In the genomic region with DNA sequence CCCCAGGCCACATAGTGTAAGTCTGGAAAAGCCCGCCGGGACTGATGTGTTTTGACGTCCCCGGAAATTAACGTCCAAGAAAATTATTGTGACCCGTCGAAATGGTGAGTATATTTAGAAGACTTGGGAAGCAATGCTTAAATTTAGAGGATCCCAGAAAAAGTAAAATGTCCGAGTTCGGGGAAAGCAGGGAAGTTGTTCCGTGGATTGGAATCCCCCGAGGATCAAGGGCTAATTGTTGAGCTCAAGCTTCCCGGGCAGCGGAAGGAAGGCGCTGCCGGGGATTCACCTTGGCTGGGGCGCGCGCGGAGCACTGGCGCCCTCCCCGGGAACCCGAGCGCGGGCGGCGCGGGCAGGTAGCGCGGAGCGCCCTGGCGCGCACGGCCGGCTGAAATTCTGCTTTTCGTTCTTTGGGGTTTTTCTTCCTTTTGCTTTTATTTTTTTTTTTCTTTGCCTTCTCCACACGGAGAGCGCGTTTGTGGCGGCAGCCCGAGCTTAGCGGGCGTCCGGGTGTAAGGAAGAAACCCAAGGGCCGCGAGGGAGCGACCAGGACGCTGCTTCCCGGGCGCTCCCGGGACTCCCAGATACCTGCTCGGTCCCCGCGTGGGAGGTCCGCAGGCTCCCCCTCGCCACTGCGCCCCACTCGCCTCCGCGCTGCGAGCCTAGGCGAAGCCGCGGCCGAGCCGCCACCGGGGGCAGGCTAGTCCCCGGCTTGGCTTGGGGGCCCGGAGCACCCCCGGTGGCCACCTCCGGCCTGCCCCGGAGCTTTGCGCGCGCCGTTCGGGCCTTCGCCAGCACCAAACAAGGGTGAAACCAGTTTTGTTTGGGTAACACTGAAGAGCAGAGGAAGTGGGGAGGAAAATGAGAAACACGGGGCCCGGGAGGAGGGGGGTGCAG, we compare ENCODE assay signal across 12 cellular contexts. TPM values are rescaled to one million over a fixed set of nuclear protein-coding genes. Genes with fewer than 3 reads are reported as not detected.
DNase-seq lines count a peak whose midpoint lies in the region; FAIRE-seq and TF ChIP-seq lines count a peak whose summit lies in the region.
"Had no signal": no experiment of that assay in that cellular context is flagged by ENCODE, and none has a peak within 500 bp of the region (broad histone marks: within the 10 kb centered on the region; RNA-seq: fewer than 3 reads in every experiment).

No MANE protein-coding gene starts in this region.

- peaks cover 2% of the 10 kb centered on the region; the same call in 1 of the 2 replicates for H3K23me2 ChIP-seq in H1 (ENCODE audit: low read depth, low read length)

- H4K20me1 ChIP-seq in H1 (replicated peaks in 1 of 2; ENCODE audit: control insufficient read depth in 1 of 2, insufficient read depth in 2 of 2, low read length in 2 of 2) = peaks cover 10 to 18% of the 10 kb centered on the region in 2 experiments

- H3K36me3 ChIP-seq in H1 (ENCODE audit: control insufficient read depth in 2 of 4, insufficient read depth in 4 of 4, low read length in 3 of 4) = peaks cover 0 to 3% (median 0%) of the 10 kb centered on the region in 4 experiments; a peak in 1 of 8 replicates

- H2BK12ac ChIP-seq in H1 (ENCODE audit: low read depth, low read length) = no peak overlapping the region

- TF ChIP-seq CTCF in HFFc6 (IDR thresholded peaks at IDR 0.05) (0 out of 2 replicates have a peak, but pooled peaks have one; percentile 31), H1 (IDR thresholded peaks at IDR 0.05; ENCODE audit: control extremely low read depth in 1 of 3, insufficient read depth in 1 of 3, low read depth in 1 of 3, low read length in 3 of 3) (peak in 1 of 3 experiments; percentile 32; a peak in 1 of 4 replicates), progenitor cell of endocrine pancreas (IDR thresholded peaks at IDR 0.05; ENCODE audit: unreplicated experiment) (peak; percentile 44)

- H3K27me3 ChIP-seq in H1 (replicated peaks in 1 of 4; ENCODE audit: control insufficient read depth in 3 of 4, extremely low read depth in 1 of 4, insufficient read depth in 3 of 4, low read length in 3 of 4) = peaks cover 90 to 99% (median 98%) of the 10 kb centered on the region in 4 experiments

- H2BK120ac ChIP-seq in H1 (replicated peaks; ENCODE audit: low read depth, low read length) = no peak overlapping the region

- no peak for TF ChIP-seq EP300 in H1 (IDR thresholded peaks at IDR 0.05; ENCODE audit: borderline replicate concordance in 1 of 2, low read depth in 2 of 2, low read length in 2 of 2)

- WGBS in H1 (ENCODE audit: extremely low coverage in 1 of 2, insufficient coverage in 1 of 2, insufficient read length in 1 of 2, insufficient replicate concordance in 2 of 2, low coverage in 1 of 2, low lambda C conversion rate in 2 of 2, missing lambda C conversion rate in 1 of 2), 2 experiments = 6% methylated on average over 55 of the region's 79 CpGs; no CpG with 5 or more reads in 1 of the 2 experiments

- no peak overlapping the region for H3K27ac ChIP-seq in H1 (ENCODE audit: low read depth, low read length)

- H3K27me3 Mint-ChIP-seq in HFFc6 (ENCODE audit: insufficient read depth) = peaks cover 54% of the 10 kb centered on the region
- H3K27me3 Mint-ChIP-seq in progenitor cell of endocrine pancreas = peaks cover 70% of the 10 kb centered on the region

- peak overlapping the region in 1 of 4 experiments; percentile 47; a peak in 3 of 8 replicates for H3K4me3 ChIP-seq in H1 (ENCODE audit: extremely low read depth in 1 of 4, insufficient read depth in 2 of 4, low read depth in 3 of 4, low read length in 4 of 4)

- no peaks in the 10 kb centered on the region for H3K9me3 ChIP-seq in H1 (ENCODE audit: insufficient read depth in 2 of 2, low read depth in 1 of 2, low read length in 1 of 2)

- H2BK5ac ChIP-seq in H1 (ENCODE audit: low read depth, low read length) = no peak overlapping the region

- H3K27ac Mint-ChIP-seq in HFFc6 = no peak overlapping the region
- H3K27ac Mint-ChIP-seq in progenitor cell of endocrine pancreas = peak overlapping the region; percentile 33

- no peak overlapping the region for H2BK15ac ChIP-seq in H1 (ENCODE audit: low read length)

- POLR2A ChIA-PET in H1 (lab: Charles Lee; ENCODE audit: partially characterized antibody) = interaction anchor here (0.7 kb wide), 3 partner anchors 174 to 302 kb away, joined by 3 read pairs; no protein-coding TSS in a partner anchor

- no peak overlapping the region for H3K23ac ChIP-seq in H1 (ENCODE audit: insufficient read length)

- H2AFZ ChIP-seq in H1 (ENCODE audit: low read length) = no peak overlapping the region

- no peak overlapping the region for H3K9ac ChIP-seq in H1 (replicated peaks in 1 of 4; ENCODE audit: extremely low read depth in 1 of 4, low read depth in 3 of 4, low read length in 3 of 4)

- TF ChIP-seq RAD21 in H1 (IDR thresholded peaks at IDR 0.05 in 1 of 2, conservative IDR thresholded peaks at IDR 0.05 in 1 of 2; ENCODE audit: low read depth in 2 of 2, low read length in 2 of 2) = peak in 1 of 2 experiments; percentile 30; a peak in 2 of 4 replicates

- H2BK20ac ChIP-seq in H1 (ENCODE audit: low read length) = no peak overlapping the region

- peaks cover 0 to 12% (median 7%) of the 10 kb centered on the region in 4 experiments; a peak in 6 of 7 replicates for H3K4me1 ChIP-seq in H1 (replicated peaks in 1 of 4; ENCODE audit: control insufficient read depth in 3 of 4, insufficient read depth in 4 of 4, low read length in 3 of 4)

- no peak overlapping the region for H4K91ac ChIP-seq in H1 (replicated peaks; ENCODE audit: insufficient read length, low read length)

- H2AK5ac ChIP-seq in H1 (ENCODE audit: low read depth, low read length) = no peak overlapping the region

- H3K18ac ChIP-seq in H1 (ENCODE audit: extremely low read depth, low read length) = no peak overlapping the region

- DNase-seq in NCI-H1417 (lab: John Stamatoyannopoulos, UW) (peak in 2 of 3 experiments; percentile 54 to 60), NCI-H1417 treated with DMSO at 0.1 percent for 48 hours (lab: John Stamatoyannopoulos, UW) (no peak), HFFc6 (no peak), H1 (ENCODE audit: low read depth in 1 of 2, low spot score in 2 of 2) (no peak), progenitor cell of endocrine pancreas (ENCODE audit: low spot score, unreplicated experiment) (no peak), activated gamma-delta T cell treated with Interleukin-2 at 50 U/mL for 16 hours (no peak), DMS53 (lab: John Stamatoyannopoulos, UW) (no peak), NCI-H2029 (lab: John Stamatoyannopoulos, UW) (no peak)
- DNase-seq: activated CD8-positive, alpha-beta memory T cell treated with anti-CD3 and anti-CD28 coated beads, Interleukin-2, amount 50 U/mL, for 48 hours had no signal

- H3K4ac ChIP-seq in H1 (replicated peaks; ENCODE audit: insufficient read length, low read depth, low read length) = no peak overlapping the region

- H3K4me1 Mint-ChIP-seq in HFFc6 (ENCODE audit: low read depth) (peaks cover 15% of the 10 kb centered on the region), progenitor cell of endocrine pancreas (ENCODE audit: low read depth) (peaks cover 10% of the 10 kb centered on the region)

- CTCF ChIA-PET in H1 (lab: Charles Lee; ENCODE audit: partially characterized antibody) = interaction anchor here (0.9 to 12.3 kb wide), 9 partner anchors 7 to 443 kb away, joined by 3 to 170 read pairs (median 5); no protein-coding TSS in a partner anchor

- H3K4me3 Mint-ChIP-seq in HFFc6 (no peak overlapping the region), progenitor cell of endocrine pancreas (ENCODE audit: low read depth) (peak overlapping the region; percentile 91)

- H3K56ac ChIP-seq in H1 (replicated peaks; ENCODE audit: insufficient read length, low read depth, low read length) = no peak overlapping the region

- no peak overlapping the region for H3K14ac ChIP-seq in H1 (ENCODE audit: insufficient read length)

- no peaks in the 10 kb centered on the region for H3K79me1 ChIP-seq in H1 (ENCODE audit: low read depth, low read length)

- H4K5ac ChIP-seq in H1 (ENCODE audit: insufficient read length, low read depth, low read length) = no peak overlapping the region

- H3K36me3 Mint-ChIP-seq in HFFc6 (ENCODE audit: low read depth) (no peaks in the 10 kb centered on the region), progenitor cell of endocrine pancreas (ENCODE audit: insufficient read depth) (peaks cover 3% of the 10 kb centered on the region)

- FAIRE-seq in H1 (lab: Jason Lieb, UNC) = no peak
- FAIRE-seq: A204.1 had no signal

- H3K4me2 ChIP-seq in H1 (ENCODE audit: insufficient read depth in 1 of 2, low read depth in 2 of 2, low read length in 2 of 2) = peak overlapping the region; percentile 43 to 53; a peak in 3 of 4 replicates

- no peaks in the 10 kb centered on the region for H3K79me2 ChIP-seq in H1 (ENCODE audit: control insufficient read depth in 1 of 2, insufficient read depth in 2 of 2, low read length in 2 of 2)

- TF ChIP-seq POLR2A in H1 (IDR thresholded peaks at IDR 0.05; ENCODE audit: control extremely low read depth in 1 of 2, low read depth in 2 of 2, low read length in 2 of 2) = no peak

- H3K9me3 Mint-ChIP-seq in HFFc6 (no peaks in the 10 kb centered on the region), progenitor cell of endocrine pancreas (ENCODE audit: low read depth) (no peaks in the 10 kb centered on the region)

- H4K8ac ChIP-seq in H1 (ENCODE audit: extremely low read depth, insufficient read depth, low read length) = no peak overlapping the region

RNA-seq across cellular contexts. Expression of gene IGF2, which starts 4.7 kb away (rescaled TPM):
- 1 to 10 TPM in 5 of 6 experiments, under 1 TPM in 1; 0.90 to 2.6 (median 2.0) TPM for total RNA-seq in HFFc6 (2021; fragmentation: NEBNext Ultra II Directional; extraction: Animal tissue kit (Norgen Biotek cat#: 25700))
- total RNA-seq in H1 (2021; fragmentation: NEBNext Ultra II Directional; extraction: Animal tissue kit (Norgen Biotek cat#: 25700)) = 1.3 and 1.5 TPM in 2 replicates
- polyA plus RNA-seq in H1 (2011; rRNA removed) = 0.74 and 2.0 TPM in 2 replicates
- 1.1 TPM for polyA plus RNA-seq in H1 (2011; cell fraction: cytosol; rRNA removed)
- 0.37 TPM for polyA plus RNA-seq in H1 (2011; cell fraction: nucleus; rRNA removed)
- 1.6 to 3.2 TPM (median 2.7 TPM) in 4 replicates for polyA plus RNA-seq in H1 (2012, experiment 1 of 2)
- polyA plus RNA-seq in H1 (2012, experiment 2 of 2) = 1.00 TPM
- polyA plus RNA-seq in H1 (2013, experiment 1 of 2) = 2.0 TPM
- 2.6 TPM for polyA plus RNA-seq in H1 (2013, experiment 2 of 2)
- polyA minus RNA-seq in H1 (2011; rRNA and poly(A)+ RNA removed) = 0.20 and 0.57 TPM in 2 replicates
- polyA minus RNA-seq in H1 (2011; cell fraction: cytosol; rRNA and poly(A)+ RNA removed) = 0.88 TPM
- 0.70 TPM for polyA minus RNA-seq in H1 (2011; cell fraction: nucleus; rRNA and poly(A)+ RNA removed)
- total RNA-seq in progenitor cell of endocrine pancreas = 4,678 and 5,100 TPM in 2 replicates

RNA-seq across cellular contexts. Expression of gene INS, which starts 17.1 kb away (rescaled TPM):
- not detected for total RNA-seq in HFFc6 (2021; fragmentation: NEBNext Ultra II Directional; extraction: Animal tissue kit (Norgen Biotek cat#: 25700))
- total RNA-seq in H1 (2021; fragmentation: NEBNext Ultra II Directional; extraction: Animal tissue kit (Norgen Biotek cat#: 25700)) = not detected in 2 replicates
- polyA plus RNA-seq in H1 (2011; rRNA removed) = not detected in 2 replicates
- polyA plus RNA-seq in H1 (2011; cell fraction: cytosol; rRNA removed) = not detected
- polyA plus RNA-seq in H1 (2011; cell fraction: nucleus; rRNA removed) = not detected
- not detected in 4 replicates for polyA plus RNA-seq in H1 (2012, experiment 1 of 2)
- polyA plus RNA-seq in H1 (2012, experiment 2 of 2) = not detected
- polyA plus RNA-seq in H1 (2013, experiment 1 of 2) = not detected
- not detected for polyA plus RNA-seq in H1 (2013, experiment 2 of 2)
- not detected in 2 replicates for polyA minus RNA-seq in H1 (2011; rRNA and poly(A)+ RNA removed)
- not detected for polyA minus RNA-seq in H1 (2011; cell fraction: cytosol; rRNA and poly(A)+ RNA removed)
- not detected for polyA minus RNA-seq in H1 (2011; cell fraction: nucleus; rRNA and poly(A)+ RNA removed)
- 68.7 and 75.2 TPM in 2 replicates for total RNA-seq in progenitor cell of endocrine pancreas
- total RNA-seq: glomerular endothelial cell, M059J had no signal

RNA-seq across cellular contexts. Expression of gene TH, which starts 27.7 kb away (rescaled TPM):
- total RNA-seq in HFFc6 (2021; fragmentation: NEBNext Ultra II Directional; extraction: Animal tissue kit (Norgen Biotek cat#: 25700)) = not detected
- total RNA-seq in H1 (2021; fragmentation: NEBNext Ultra II Directional; extraction: Animal tissue kit (Norgen Biotek cat#: 25700)) = not detected in 2 replicates
- 0.09 and 0.16 TPM in 2 replicates for polyA plus RNA-seq in H1 (2011; rRNA removed)
- polyA plus RNA-seq in H1 (2011; cell fraction: cytosol; rRNA removed) = 0.09 TPM
- polyA plus RNA-seq in H1 (2011; cell fraction: nucleus; rRNA removed) = 0.11 TPM
- polyA plus RNA-seq in H1 (2012, experiment 1 of 2) = 0.11 TPM in 1 of 4 replicates, not detected in the others
- polyA plus RNA-seq in H1 (2012, experiment 2 of 2) = not detected
- polyA plus RNA-seq in H1 (2013, experiment 1 of 2) = not detected
- not detected for polyA plus RNA-seq in H1 (2013, experiment 2 of 2)
- polyA minus RNA-seq in H1 (2011; rRNA and poly(A)+ RNA removed) = not detected in 2 replicates
- not detected for polyA minus RNA-seq in H1 (2011; cell fraction: cytosol; rRNA and poly(A)+ RNA removed)
- not detected for polyA minus RNA-seq in H1 (2011; cell fraction: nucleus; rRNA and poly(A)+ RNA removed)
- total RNA-seq in progenitor cell of endocrine pancreas = 0.53 and 1.1 TPM in 2 replicates

Comparison
In these comparisons a context has a peak if more than half of its experiments do, and no peak if none do; other contexts are left out.
1. DNase-seq: peak in NCI-H1417 (2 of 3); none in NCI-H1417 treated with DMSO at 0.1 percent for 48 hours (single experiment), HFFc6 (single experiment), H1 (0 of 2), progenitor cell of endocrine pancreas (single experiment), activated gamma-delta T cell treated with Interleukin-2 at 50 U/mL for 16 hours (single experiment), DMS53 (single experiment) and NCI-H2029 (single experiment).
2. RNA of gene IGF2, which starts 4.7 kb away (total RNA-seq): 4,678 to 5,100 TPM in progenitor cell of endocrine pancreas; 0.90 to 2.6 TPM in HFFc6 and 1.3 to 1.5 TPM in H1; every median in the first group is over 1,000 times any median in the second.
3. RNA of gene INS, which starts 17.1 kb away (total RNA-seq): 68.7 to 75.2 TPM in progenitor cell of endocrine pancreas; not detected in HFFc6 and not detected in H1; every median in the first group is over 10 times any median in the second.